11 cellular contexts compared by ENCODE assay signal in genomic region chr17:57480438-57481196, GRCh38.
DNase-seq lines count a peak whose midpoint lies in the region; FAIRE-seq and TF ChIP-seq lines count a peak whose summit lies in the region.
"Had no signal": no experiment of that assay in that cellular context is flagged by ENCODE, and none has a peak within 500 bp of the region (broad histone marks: within the 10 kb centered on the region; RNA-seq: fewer than 3 reads in every experiment).

No MANE protein-coding gene starts in this region.

- WGBS in endodermal cell (ENCODE audit: insufficient coverage in 1 of 2, insufficient read length in 1 of 2), 2 experiments, result 92 to 95% methylated on average over 4 of the region's 4 CpGs

- H3K4me2 ChIP-seq in KMS-11, result peak overlapping the region; percentile 80

- peaks cover 76% of the 10 kb centered on the region for H3K79me2 ChIP-seq in KMS-11 (ENCODE audit: insufficient read depth, low read depth)

- H3K27ac ChIP-seq in KMS-11 (peak overlapping the region; percentile 96), colonic mucosa (no peak overlapping the region), endodermal cell (ENCODE audit: low read depth, low read length) (no peak overlapping the region)
- H3K27ac ChIP-seq: upper lobe of left lung had no signal

- H3K9me3 ChIP-seq in colonic mucosa (no peaks in the 10 kb centered on the region), endodermal cell (ENCODE audit: control insufficient read depth, low read length) (no peaks in the 10 kb centered on the region)
- H3K9me3 ChIP-seq: upper lobe of left lung had no signal

- H3K27ac Mint-ChIP-seq in nephron progenitor cell, result peak overlapping the region; percentile 12
- no peak overlapping the region for H3K27ac Mint-ChIP-seq in endodermal cell
- H3K27ac Mint-ChIP-seq: natural killer cell treated with Interleukin-12 subunit alpha and Interleukin-12 subunit beta and Interleukin-15 and Interleukin-18, amount 100 ng/mL, for 72 hours had no signal

- no peaks in the 10 kb centered on the region for H3K36me3 ChIP-seq in KMS-11 (ENCODE audit: insufficient read depth)
- H3K36me3 ChIP-seq in bronchial epithelial cell (ENCODE audit: control insufficient read depth, insufficient read depth, low read length), result no peaks in the 10 kb centered on the region
- H3K36me3 ChIP-seq in colonic mucosa, result no peaks in the 10 kb centered on the region
- no peaks in the 10 kb centered on the region for H3K36me3 ChIP-seq in endodermal cell (ENCODE audit: control insufficient read depth, insufficient read depth, low read length)
- H3K36me3 ChIP-seq: upper lobe of left lung had no signal

- H3K4me1 Mint-ChIP-seq in nephron progenitor cell (peaks cover 89% of the 10 kb centered on the region), endodermal cell (peaks cover 42% of the 10 kb centered on the region)

- no peak overlapping the region for H2AFZ ChIP-seq in KMS-11 (ENCODE audit: low read depth)

- DNase-seq in COLO829 (ENCODE audit: low spot score), result peak; percentile 89
- peak; percentile 68 for DNase-seq in bronchial epithelial cell (ENCODE audit: low read depth)
- DNase-seq in nephron progenitor cell, result no peak
- no peak for DNase-seq in colonic mucosa
- DNase-seq in KG1 (lab: John Stamatoyannopoulos, UW), result no peak
- no peak for DNase-seq in endodermal cell
- no peak for DNase-seq in mesenteric fat pad (ENCODE audit: low spot score)
- DNase-seq: upper lobe of left lung had no signal

- no peak overlapping the region for H3K4me3 Mint-ChIP-seq in nephron progenitor cell
- H3K4me3 Mint-ChIP-seq in endodermal cell, result no peak overlapping the region
- H3K4me3 Mint-ChIP-seq: natural killer cell treated with Interleukin-12 subunit alpha and Interleukin-12 subunit beta and Interleukin-15 and Interleukin-18, amount 100 ng/mL, for 72 hours had no signal

- H3K9me3 Mint-ChIP-seq in nephron progenitor cell (no peaks in the 10 kb centered on the region), endodermal cell (no peaks in the 10 kb centered on the region)
- H3K9me3 Mint-ChIP-seq: natural killer cell treated with Interleukin-12 subunit alpha and Interleukin-12 subunit beta and Interleukin-15 and Interleukin-18, amount 100 ng/mL, for 72 hours had no signal

- no peak for TF ChIP-seq CTCF in KMS-11 (conservative IDR thresholded peaks at IDR 0.05; ENCODE audit: low read depth, low read length)
- no peak for TF ChIP-seq CTCF in bronchial epithelial cell (IDR thresholded peaks at IDR 0.05; ENCODE audit: insufficient read depth, low read length, severe bottlenecking)
- no peak for TF ChIP-seq CTCF in nephron progenitor cell (IDR thresholded peaks at IDR 0.05)
- no peak for TF ChIP-seq CTCF in colonic mucosa (IDR thresholded peaks at IDR 0.05)
- TF ChIP-seq CTCF in endodermal cell (conservative IDR thresholded peaks at IDR 0.05), result no peak

- peaks cover 31% of the 10 kb centered on the region for H3K36me3 Mint-ChIP-seq in nephron progenitor cell (ENCODE audit: low read depth)
- H3K36me3 Mint-ChIP-seq in endodermal cell (ENCODE audit: low read depth), result peaks cover 3% of the 10 kb centered on the region

- no peaks in the 10 kb centered on the region for H3K27me3 ChIP-seq in KMS-11 (ENCODE audit: insufficient read depth, low read depth)
- H3K27me3 ChIP-seq in bronchial epithelial cell (ENCODE audit: control insufficient read depth, insufficient read depth, low read length), result no peaks in the 10 kb centered on the region
- no peaks in the 10 kb centered on the region for H3K27me3 ChIP-seq in colonic mucosa
- H3K27me3 ChIP-seq in endodermal cell (ENCODE audit: control insufficient read depth, insufficient read depth, low read length, poor library complexity, severe bottlenecking), result no peaks in the 10 kb centered on the region
- H3K27me3 ChIP-seq: upper lobe of left lung had no signal

- H3K27me3 Mint-ChIP-seq in nephron progenitor cell (ENCODE audit: low read depth, poor library complexity), result no peaks in the 10 kb centered on the region
- no peaks in the 10 kb centered on the region for H3K27me3 Mint-ChIP-seq in endodermal cell (ENCODE audit: insufficient read depth)

- H3K4me1 ChIP-seq in KMS-11 (ENCODE audit: low read depth, poor library complexity, severe bottlenecking) (peaks cover 100% of the 10 kb centered on the region), colonic mucosa (no peaks in the 10 kb centered on the region), endodermal cell (ENCODE audit: control insufficient read depth, insufficient read depth, low read length) (peaks cover 22% of the 10 kb centered on the region)
- H3K4me1 ChIP-seq: upper lobe of left lung had no signal

- intact Hi-C loops in colonic mucosa (cut with DNase I), result loop anchor here (2.0 kb wide), 1 partner anchor 34 kb away; no protein-coding TSS in a partner anchor

- H3K9ac ChIP-seq in KMS-11, result peak overlapping the region; percentile 52; the same call in 1 of the 2 replicates
- no peak overlapping the region for H3K9ac ChIP-seq in colonic mucosa (ENCODE audit: low read depth in 2 of 2, low read length in 2 of 2)
- H3K9ac ChIP-seq in endodermal cell (ENCODE audit: extremely low read depth, low read length, poor library complexity, severe bottlenecking), result no peak overlapping the region

- no peak for FAIRE-seq in bronchial epithelial cell (lab: Jason Lieb, UNC)
- FAIRE-seq: colon had no signal

- H4K20me1 ChIP-seq in KMS-11 (ENCODE audit: insufficient read depth), result no peaks in the 10 kb centered on the region

- H3K4me3 ChIP-seq in KMS-11 (IDR thresholded peaks at IDR 0.05; ENCODE audit: insufficient read depth, low read depth, low read length) (no peak overlapping the region), bronchial epithelial cell (ENCODE audit: low read depth, low read length) (no peak overlapping the region), colonic mucosa (no peak overlapping the region), endodermal cell (ENCODE audit: low read length) (no peak overlapping the region)
- H3K4me3 ChIP-seq: upper lobe of left lung had no signal

Comparison
In these comparisons a context has a peak if more than half of its experiments do, and no peak if none do; other contexts are left out.
1. DNase-seq: peak in COLO829 (single experiment) and bronchial epithelial cell (single experiment); none in nephron progenitor cell (single experiment), colonic mucosa (single experiment), KG1 (single experiment), endodermal cell (single experiment) and mesenteric fat pad (single experiment).